Comparison of ENCODE assay signal across 27 cellular contexts in the genomic region with DNA sequence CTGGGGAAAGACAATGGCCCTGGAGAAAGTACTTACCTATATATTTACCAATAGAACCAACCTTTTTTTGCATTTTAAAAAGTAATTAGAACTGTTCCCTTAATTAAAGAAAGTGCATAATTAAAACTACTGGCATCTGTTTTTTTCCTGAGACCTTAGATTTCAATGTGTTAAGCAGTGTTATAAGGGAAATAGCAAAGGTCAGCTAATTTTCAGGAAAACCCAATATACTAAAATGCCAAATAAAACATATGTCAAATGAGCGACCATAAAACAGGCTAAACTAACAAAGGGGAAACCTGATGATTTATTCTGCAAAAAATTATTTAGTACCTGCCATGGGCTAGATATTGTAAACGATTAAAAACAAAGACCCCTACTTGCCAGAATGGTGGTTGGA.
"Had no signal": no experiment of that assay in that cellular context is flagged by ENCODE, and none has a peak within 500 bp of the region (broad histone marks: within the 10 kb centered on the region; RNA-seq: fewer than 3 reads in every experiment).

No MANE protein-coding gene starts in this region.

- H3K4me1 ChIP-seq: left lung, lower lobe of right lung, pancreas, prostate gland, sigmoid colon, spleen, suprapubic skin, tibial artery, uterus had no signal

- H3K27me3 ChIP-seq: left lung, pancreas, sigmoid colon, spleen, suprapubic skin, tibial artery, uterus had no signal

- H3K9me3 ChIP-seq: left lung, lower lobe of right lung, pancreas, prostate gland, sigmoid colon, spleen, suprapubic skin, thoracic aorta, tibial artery, uterus had no signal

- H3K36me3 ChIP-seq: left lung, lower lobe of right lung, pancreas, prostate gland, sigmoid colon, spleen, suprapubic skin, thoracic aorta, tibial artery, uterus had no signal

- ATAC-seq: left colon; left lung; lower lobe of right lung; naive thymus-derived CD8-positive, alpha-beta T cell; pancreas; right cardiac atrium; stimulated activated effector memory CD8-positive, alpha-beta T cell treated with anti-CD3 and anti-CD28 coated beads, Interleukin-12 subunit alpha, Interleukin-12 subunit beta, amount 100 ng/mL, for 72 hours had no signal

- H3K4me3 ChIP-seq: left lung, lower lobe of right lung, pancreas, prostate gland, sigmoid colon, spleen, suprapubic skin, thoracic aorta, tibial artery, uterus had no signal

- DNase-seq: hypothalamus; immature natural killer cell; kidney; left colon; left lung; lower lobe of right lung; mammary epithelial cell; mesenchymal stem cell; naive thymus-derived CD8-positive, alpha-beta T cell; nucleus accumbens; pancreas; posterior cingulate gyrus; retina; right cardiac atrium; sigmoid colon; small intestine; stimulated activated CD4-positive, alpha-beta T cell treated with anti-CD3 and anti-CD28 coated beads, Interleukin-4, amount 100 ng/mL, for 24 hours; stimulated activated naive CD4-positive, alpha-beta T cell; tibial artery; trophoblast cell; uterus had no signal

- FAIRE-seq: islet of Langerhans, kidney, pancreas, small intestine had no signal

- H3K27ac ChIP-seq: pancreas, prostate gland, sigmoid colon, spleen, suprapubic skin, thoracic aorta, tibial artery, uterus had no signal
